28 cellular contexts compared by ENCODE assay signal in the genomic region with DNA sequence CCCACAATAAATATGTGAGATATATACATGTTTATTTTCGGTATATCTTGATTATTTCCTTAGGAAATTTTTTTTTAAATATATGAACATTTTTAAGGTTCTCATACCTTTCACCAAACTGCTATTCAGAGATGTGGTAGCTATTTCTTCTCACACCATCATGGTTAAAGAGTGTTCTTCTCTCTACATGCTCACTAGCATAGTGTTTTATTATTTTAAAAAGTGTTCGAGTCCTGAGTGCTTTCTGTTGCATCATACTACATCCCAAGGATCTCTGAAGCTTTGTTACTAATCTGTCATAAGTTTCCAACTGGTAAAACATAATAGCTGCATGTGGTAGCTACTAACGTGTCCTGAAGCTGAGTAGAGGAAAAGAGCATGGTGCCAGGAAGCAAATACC.
"Had no signal": no experiment of that assay in that cellular context is flagged by ENCODE, and none has a peak within 500 bp of the region (broad histone marks: within the 10 kb centered on the region; RNA-seq: fewer than 3 reads in every experiment).

No MANE protein-coding gene starts in this region.

- H3K27me3 Mint-ChIP-seq: stimulated activated memory B cell treated with anti-CD40 and anti-IgM and Interleukin-4, amounts not matched to agents 10 μg/mL and 1 μg/mL and 100 μg/mL, for 72 hours; stimulated activated naive CD8-positive, alpha-beta T cell treated with anti-CD3 and anti-CD28 coated beads, Interleukin-15, amount 100 ng/mL, for 72 hours; type B pancreatic cell had no signal

- H3K9me3 Mint-ChIP-seq: type B pancreatic cell had no signal

- H3K36me3 ChIP-seq: stomach, suprapubic skin, thoracic aorta, thyroid gland, tibial artery, tibial nerve, transverse colon, upper lobe of left lung, upper lobe of right lung, uterus, vagina had no signal

- H3K36me3 Mint-ChIP-seq: stimulated activated effector memory CD8-positive, alpha-beta T cell treated with anti-CD3 and anti-CD28 coated beads, Interleukin-12 subunit alpha, Interleukin-12 subunit beta, amount 100 ng/mL, for 72 hours; stimulated activated memory B cell treated with anti-CD40 and anti-IgM and Interleukin-4, amounts not matched to agents 10 μg/mL and 1 μg/mL and 100 μg/mL, for 72 hours; stimulated activated naive B cell treated with anti-CD40 and anti-IgM and Interleukin-4, amounts not matched to agents 10 μg/mL and 1 μg/mL and 100 μg/mL, for 72 hours; type B pancreatic cell had no signal

- ATAC-seq: stimulated activated effector memory CD8-positive, alpha-beta T cell treated with anti-CD3 and anti-CD28 coated beads, Interleukin-12 subunit alpha, Interleukin-12 subunit beta, amount 100 ng/mL, for 72 hours; stimulated activated memory B cell treated with anti-CD40 and anti-IgM and Interleukin-4, amounts not matched to agents 10 μg/mL and 1 μg/mL and 100 μg/mL, for 72 hours; stimulated activated naive B cell treated with anti-CD40 and anti-IgM and Interleukin-4, amounts not matched to agents 10 μg/mL and 1 μg/mL and 100 μg/mL, for 72 hours; stimulated activated naive CD8-positive, alpha-beta T cell treated with anti-CD3 and anti-CD28 coated beads, Interleukin-15, amount 100 ng/mL, for 72 hours; stimulated activated naive CD8-positive, alpha-beta T cell treated with anti-CD3 and anti-CD28 coated beads, Interleukin-15, Interleukin-2, amounts not matched to agents 100 U/mL and 50 U/mL, for 24 hours; upper lobe of right lung had no signal

- FAIRE-seq: urothelium cell line had no signal

- H3K4me1 ChIP-seq: stomach, suprapubic skin, testis, tibial artery, tibial nerve, transverse colon, upper lobe of left lung, upper lobe of right lung, uterus, vagina had no signal

- H3K27ac ChIP-seq: stomach, suprapubic skin, testis, thoracic aorta, thyroid gland, tibial artery, tibial nerve, transverse colon, upper lobe of left lung, upper lobe of right lung, uterus, vagina had no signal

- H3K4me3 ChIP-seq: stomach, suprapubic skin, testis, thoracic aorta, thyroid gland, tibial artery, tibial nerve, transverse colon, upper lobe of left lung, upper lobe of right lung, uterus, vagina had no signal

- DNase-seq: stimulated activated CD4-positive, alpha-beta T cell treated with anti-CD3 and anti-CD28 coated beads, Interleukin-2, amount 100 ng/mL, for 48 hours; stimulated activated CD4-positive, alpha-beta T cell treated with anti-CD3 and anti-CD28 coated beads, Interleukin-4, amount 100 ng/mL, for 1 hour; stimulated activated CD4-positive, alpha-beta T cell treated with anti-CD3 and anti-CD28 coated beads, Interleukin-4, amount 100 ng/mL, for 24 hours; stimulated activated CD4-positive, alpha-beta T cell treated with anti-CD3 and anti-CD28 coated beads, Interleukin-4, amount 100 ng/mL, for 4 hours; stimulated activated CD8-positive, alpha-beta memory T cell treated with anti-CD3 and anti-CD28 coated beads, Interleukin-4, amount 100 ng/mL, for 48 hours; stimulated activated naive B cell treated with anti-CD40 and anti-IgM and Interleukin-4, amounts not matched to agents 10 μg/mL and 1 μg/mL and 100 μg/mL, for 72 hours; stimulated activated naive CD4-positive, alpha-beta T cell; stimulated activated naive CD4-positive, alpha-beta T cell treated with Interleukin-2 at 50 U/mL for 16 hours; stimulated activated naive CD8-positive, alpha-beta T cell treated with anti-CD3 and anti-CD28 coated beads, Interleukin-15, amount 100 ng/mL, for 72 hours; stimulated activated naive CD8-positive, alpha-beta T cell treated with anti-CD3 and anti-CD28 coated beads, Interleukin-15, Interleukin-2, amounts not matched to agents 100 U/mL and 50 U/mL, for 24 hours; stomach; substantia nigra; testis; thyroid gland; tibial artery; transverse colon; upper lobe of left lung; upper lobe of right lung; uterus had no signal

- H3K27me3 ChIP-seq: stomach, suprapubic skin, testis, thyroid gland, tibial artery, tibial nerve, transverse colon, upper lobe of left lung, upper lobe of right lung, vagina had no signal

- H3K27ac Mint-ChIP-seq: stimulated activated effector memory CD8-positive, alpha-beta T cell treated with anti-CD3 and anti-CD28 coated beads, Interleukin-12 subunit alpha, Interleukin-12 subunit beta, amount 100 ng/mL, for 72 hours; stimulated activated memory B cell treated with anti-CD40 and anti-IgM and Interleukin-4, amounts not matched to agents 10 μg/mL and 1 μg/mL and 100 μg/mL, for 72 hours; stimulated activated naive B cell treated with anti-CD40 and anti-IgM and Interleukin-4, amounts not matched to agents 10 μg/mL and 1 μg/mL and 100 μg/mL, for 72 hours; stimulated activated naive CD8-positive, alpha-beta T cell treated with anti-CD3 and anti-CD28 coated beads, Interleukin-15, amount 100 ng/mL, for 72 hours; stimulated activated naive CD8-positive, alpha-beta T cell treated with anti-CD3 and anti-CD28 coated beads, Interleukin-15, Interleukin-2, amounts not matched to agents 100 ng/mL and 50 ng/mL, for 24 hours; type B pancreatic cell had no signal

- H3K4me3 Mint-ChIP-seq: stimulated activated effector memory CD8-positive, alpha-beta T cell treated with anti-CD3 and anti-CD28 coated beads, Interleukin-12 subunit alpha, Interleukin-12 subunit beta, amount 100 ng/mL, for 72 hours; stimulated activated memory B cell treated with anti-CD40 and anti-IgM and Interleukin-4, amounts not matched to agents 10 μg/mL and 1 μg/mL and 100 μg/mL, for 72 hours; stimulated activated naive B cell treated with anti-CD40 and anti-IgM and Interleukin-4, amounts not matched to agents 10 μg/mL and 1 μg/mL and 100 μg/mL, for 72 hours; stimulated activated naive CD8-positive, alpha-beta T cell treated with anti-CD3 and anti-CD28 coated beads, Interleukin-15, amount 100 ng/mL, for 72 hours; stimulated activated naive CD8-positive, alpha-beta T cell treated with anti-CD3 and anti-CD28 coated beads, Interleukin-15, Interleukin-2, amounts not matched to agents 100 ng/mL and 50 ng/mL, for 24 hours; type B pancreatic cell had no signal

- H3K9me3 ChIP-seq: stomach, suprapubic skin, testis, thoracic aorta, thyroid gland, tibial nerve, transverse colon, upper lobe of left lung, upper lobe of right lung, uterus, vagina had no signal
